Comparison of ENCODE assay signal across 8 cellular contexts in the genomic region with DNA sequence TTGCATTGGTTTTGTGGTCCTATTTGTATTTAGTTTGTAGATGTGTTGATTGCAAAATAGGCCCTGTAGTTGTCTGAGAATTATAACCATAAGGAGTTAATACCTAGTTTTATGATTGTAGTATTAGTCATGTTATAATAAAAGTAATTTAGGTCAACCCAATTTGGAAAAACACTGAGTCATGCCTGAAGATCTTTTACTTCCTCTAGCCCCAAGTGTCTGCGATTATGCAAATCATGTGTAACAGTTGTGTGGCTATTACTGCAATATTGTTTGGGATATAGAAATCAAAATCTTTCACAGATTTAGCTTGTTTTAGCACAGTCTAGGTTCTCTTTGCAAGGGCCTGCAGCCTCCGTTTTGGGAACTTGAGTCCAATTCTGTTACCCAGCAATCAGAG. TPM values are rescaled to one million over a fixed set of nuclear protein-coding genes. Genes with fewer than 3 reads are reported as not detected.
DNase-seq lines count a peak whose midpoint lies in the region; ATAC-seq, FAIRE-seq and TF ChIP-seq lines count a peak whose summit lies in the region.

No MANE protein-coding gene starts in this region.

- intact Hi-C loops in K562 (cut with micrococcal nuclease), result no loop called here

- no peak for TF ChIP-seq RAD21 in K562 (CRISPR knock-in tag; conservative IDR thresholded peaks at IDR 0.05 in 1 of 2, IDR thresholded peaks at IDR 0.05 in 1 of 2)

- no peaks in the 10 kb centered on the region for H4K20me1 ChIP-seq in K562 (replicated peaks; ENCODE audit: control insufficient read depth, insufficient read depth, low read length)

- H3K9me3 Mint-ChIP-seq in natural killer cell treated with Interleukin-12 subunit alpha and Interleukin-12 subunit beta and Interleukin-15 and Interleukin-18, amount 100 ng/mL, for 72 hours, result no peaks in the 10 kb centered on the region
- no peaks in the 10 kb centered on the region for H3K9me3 Mint-ChIP-seq in endothelial cell (ENCODE audit: unreplicated experiment)

- TF ChIP-seq CTCF in AG09319 (IDR thresholded peaks at IDR 0.05; ENCODE audit: low read depth, low read length) (no peak), K562 (IDR thresholded peaks at IDR 0.05 in 2 of 3, conservative IDR thresholded peaks at IDR 0.05 in 1 of 3; ENCODE audit: insufficient read depth in 2 of 3, low read depth in 1 of 3, low read length in 3 of 3) (no peak), endothelial cell (IDR thresholded peaks at IDR 0.05; ENCODE audit: unreplicated experiment) (no peak)

- H3K27ac ChIP-seq in K562 (ENCODE audit: extremely low read depth, low read depth, low read length), result peak overlapping the region; percentile 17; the same call in 1 of the 3 replicates

- WGBS in K562 (ENCODE audit: insufficient coverage, low coverage, missing lambda C conversion rate), result 8% methylated on average over 2 of the region's 2 CpGs

- H3K36me3 ChIP-seq in K562 (ENCODE audit: control insufficient read depth, insufficient read depth, low read length), result peaks cover 3% of the 10 kb centered on the region; the same call in 2 of the 3 replicates

- no peaks in the 10 kb centered on the region for H3K79me2 ChIP-seq in K562 (ENCODE audit: control insufficient read depth, insufficient read depth, low read length)

- no peaks in the 10 kb centered on the region for H3K9me3 ChIP-seq in K562 (replicated peaks; ENCODE audit: control insufficient read depth, insufficient read depth, low read depth, low read length)

- H3K27ac Mint-ChIP-seq in natural killer cell treated with Interleukin-12 subunit alpha and Interleukin-12 subunit beta and Interleukin-15 and Interleukin-18, amount 100 ng/mL, for 72 hours, result peak overlapping the region; percentile 63 to 82
- H3K27ac Mint-ChIP-seq in endothelial cell (ENCODE audit: unreplicated experiment), result no peak overlapping the region

- H3K4me3 ChIP-seq in K562, result no peak overlapping the region

- FAIRE-seq in K562 (lab: Jason Lieb, UNC), result no peak

- H3K36me3 Mint-ChIP-seq in natural killer cell treated with Interleukin-12 subunit alpha and Interleukin-12 subunit beta and Interleukin-15 and Interleukin-18, amount 100 ng/mL, for 72 hours, result peaks cover 6% of the 10 kb centered on the region
- peaks cover 33% of the 10 kb centered on the region for H3K36me3 Mint-ChIP-seq in endothelial cell (ENCODE audit: low read depth, unreplicated experiment)

- no peak overlapping the region for H3K4me2 ChIP-seq in K562 (ENCODE audit: insufficient read depth, low read length)

- H3K9ac ChIP-seq in K562 (ENCODE audit: insufficient read depth in 1 of 2, low read depth in 2 of 2, low read length in 2 of 2), result no peak overlapping the region

- no TSS peak for BruUV-seq in K562 (replicated peaks; lab: Mats Ljungman, UMichigan)

- H3K4me1 Mint-ChIP-seq in natural killer cell treated with Interleukin-12 subunit alpha and Interleukin-12 subunit beta and Interleukin-15 and Interleukin-18, amount 100 ng/mL, for 72 hours (ENCODE audit: low read depth in 2 of 2), result peaks cover 26 to 30% of the 10 kb centered on the region in 2 donors
- H3K4me1 Mint-ChIP-seq in endothelial cell (ENCODE audit: unreplicated experiment), result peaks cover 13% of the 10 kb centered on the region

- DNase-seq in AG09319 (ENCODE audit: extremely low read depth, low read depth) (peak; percentile 60), K562 (ENCODE audit: extremely low read depth in 1 of 4, low spot score in 3 of 4) (peak in 2 of 4 experiments; percentile 41 to 44), endothelial cell (ENCODE audit: low spot score) (no peak), G401 (ENCODE audit: low spot score) (no peak), activated gamma-delta T cell (lab: John Stamatoyannopoulos, UW) (no peak)
- no peak for DNase-seq in natural killer cell treated with Interleukin-12 subunit alpha and Interleukin-12 subunit beta and Interleukin-15 and Interleukin-18, amount 100 ng/mL, for 72 hours (ENCODE audit: low spot score)

- ATAC-seq in GM19397 (IDR thresholded peaks at IDR 0.05; ENCODE audit: unreplicated experiment) (peak; percentile 61), HG03575 (IDR thresholded peaks at IDR 0.05; ENCODE audit: extremely low read depth, insufficient number of reproducible peaks, low FRiP score, unreplicated experiment) (peak; percentile 72), K562 (peak; percentile 31)
- peak; percentile 90 to 92 for ATAC-seq in natural killer cell treated with Interleukin-12 subunit alpha and Interleukin-12 subunit beta and Interleukin-15 and Interleukin-18, amount 100 ng/mL, for 72 hours

- peak overlapping the region; percentile 57 for H3K4me3 Mint-ChIP-seq in natural killer cell treated with Interleukin-12 subunit alpha and Interleukin-12 subunit beta and Interleukin-15 and Interleukin-18, amount 100 ng/mL, for 72 hours
- H3K4me3 Mint-ChIP-seq in endothelial cell (ENCODE audit: unreplicated experiment), result no peak overlapping the region

- H3K4me1 ChIP-seq in K562 (replicated peaks in 1 of 2; ENCODE audit: control insufficient read depth in 2 of 2, insufficient read depth in 2 of 2, low read length in 2 of 2), result peaks cover 4 to 18% of the 10 kb centered on the region in 2 experiments; a peak in 4 of 5 replicates

- CTCF ChIA-PET in K562 (lab: Yijun Ruan, JAX; ENCODE audit: low intra/inter-chr PET ratio), result no interaction called here

- no peak for TF ChIP-seq POLR2A in K562 (conservative IDR thresholded peaks at IDR 0.05)

- TF ChIP-seq EP300 in K562 (IDR thresholded peaks at IDR 0.05; ENCODE audit: low read length), result peak; percentile 41; the same call in 1 of the 2 replicates

- no peak overlapping the region for H2AFZ ChIP-seq in K562 (ENCODE audit: low read depth, low read length)

- no peaks in the 10 kb centered on the region for H3K27me3 ChIP-seq in K562 (ENCODE audit: control insufficient read depth in 2 of 2, insufficient read depth in 2 of 2, low read length in 2 of 2)

- POLR2A ChIA-PET in K562 (lab: Yijun Ruan, JAX), result interaction anchor here (1.3 kb wide), 1 partner anchor 10 kb away, joined by 4 read pairs; no protein-coding TSS in a partner anchor

- H3K27me3 Mint-ChIP-seq in natural killer cell treated with Interleukin-12 subunit alpha and Interleukin-12 subunit beta and Interleukin-15 and Interleukin-18, amount 100 ng/mL, for 72 hours, result no peaks in the 10 kb centered on the region
- peaks cover 8% of the 10 kb centered on the region for H3K27me3 Mint-ChIP-seq in endothelial cell (ENCODE audit: unreplicated experiment)

- in situ Hi-C loops in K562 (cut with MboI), result loop anchor here (10.0 kb wide), 1 partner anchor 496 kb away; the partner anchor contains the start of gene EXOC1
- in situ Hi-C loops in G401 (cut with HindIII; ENCODE audit: low sequenced_read_pairs), result no loop called here

- H3K9me1 ChIP-seq in K562 (ENCODE audit: control insufficient read depth, insufficient read depth, low read length), result no peaks in the 10 kb centered on the region

TF ChIP-seq in K562, 482 proteins besides CTCF, POLR2A, EP300 and RAD21 (continues in another document):
- peak in 1 of 2 experiments; percentile 53; a peak in 1 of 4 replicates for TF ChIP-seq RCOR1 (IDR thresholded peaks at IDR 0.05; ENCODE audit: borderline replicate concordance in 1 of 2, low read depth in 2 of 2, low read length in 2 of 2)
- peak; percentile 59; the same call in 1 of the 2 replicates for TF ChIP-seq DPF2 (IDR thresholded peaks at IDR 0.05)

RNA-seq across cellular contexts. Expression of gene SRD5A3, which starts 12.6 kb away (rescaled TPM):
- total RNA-seq in K562 (2011; cell fraction: chromatin; rRNA removed; ENCODE audit: low replicate concordance), result 12.9 and 19.1 TPM in 2 replicates
- 12.9 and 13.5 TPM in 2 replicates for total RNA-seq in K562 (2011; cell fraction: nucleolus; rRNA removed)
- 22.7 and 23.1 TPM in 2 replicates for total RNA-seq in K562 (2011; cell fraction: nucleoplasm; rRNA removed)
- total RNA-seq in K562 (2014; rRNA removed) (9.1 and 12.0 TPM in 2 replicates), K562 (2014; rRNA removed; fragmentation: Illumina TruSeq; extraction: Trizol) (15.7 and 16.2 TPM in 2 replicates), K562 (2015; rRNA removed; fragmentation: Illumina TruSeq; extraction: Trizol) (10.6 and 13.3 TPM in 2 replicates), K562 (2021) (21.6 and 21.7 TPM in 2 replicates), endothelial cell (ENCODE audit: unreplicated experiment) (74.2 TPM)
- polyA plus RNA-seq in K562 (2011; rRNA removed) (34.0 and 37.0 TPM in 2 replicates), K562 (2014; fragmentation: Illumina TruSeq; extraction: Trizol) (15.0 and 17.0 TPM in 2 replicates), K562 (2014; fragmentation: Nextera tagmentation; extraction: Ambion mirVana) (1 to 10 TPM; 2.5 to 5.3 TPM), K562 (2014; rRNA removed) (10.0 and 14.1 TPM in 2 replicates)
- 14.5 and 26.4 TPM in 2 replicates for polyA plus RNA-seq in K562 (2011; cell fraction: cytosol; rRNA removed)
- polyA plus RNA-seq in K562 (2011; cell fraction: nucleus; rRNA removed), result 6.9 and 11.5 TPM in 2 replicates
- polyA plus RNA-seq in K562 (2012), result 17.2 and 29.6 TPM in 2 replicates
- 25.0 and 35.5 TPM in 2 replicates for polyA minus RNA-seq in K562 (2011; rRNA and poly(A)+ RNA removed)
- polyA minus RNA-seq in K562 (2011; cell fraction: cytosol; rRNA and poly(A)+ RNA removed), result 9.6 and 16.2 TPM in 2 replicates
- 2.2 and 3.1 TPM in 2 replicates for polyA minus RNA-seq in K562 (2011; cell fraction: nucleus; rRNA and poly(A)+ RNA removed)
- total RNA-seq in natural killer cell treated with Interleukin-12 subunit alpha and Interleukin-12 subunit beta and Interleukin-15 and Interleukin-18, amount 100 ng/mL, for 72 hours, result 1 to 10 TPM; 7.2 to 7.3 TPM
- total RNA-seq in G401 (2014; rRNA removed; shearing (Covaris generic)), result 7.9 and 13.4 TPM in 2 replicates

RNA-seq across cellular contexts. Expression of gene TMEM165, which starts 37.1 kb away (rescaled TPM):
- 347 and 666 TPM in 2 replicates for total RNA-seq in K562 (2011; cell fraction: chromatin; rRNA removed; ENCODE audit: low replicate concordance)
- 225 and 269 TPM in 2 replicates for total RNA-seq in K562 (2011; cell fraction: nucleolus; rRNA removed)
- total RNA-seq in K562 (2011; cell fraction: nucleoplasm; rRNA removed), result 544 and 827 TPM in 2 replicates
- total RNA-seq in K562 (2014; rRNA removed) (112 and 116 TPM in 2 replicates), K562 (2014; rRNA removed; fragmentation: Illumina TruSeq; extraction: Trizol) (96.6 and 96.8 TPM in 2 replicates), K562 (2015; rRNA removed; fragmentation: Illumina TruSeq; extraction: Trizol) (91.7 and 97.1 TPM in 2 replicates), K562 (2021) (84.6 and 97.5 TPM in 2 replicates), endothelial cell (ENCODE audit: unreplicated experiment) (197 TPM)
- polyA plus RNA-seq in K562 (2011; rRNA removed) (145 and 174 TPM in 2 replicates), K562 (2014; fragmentation: Illumina TruSeq; extraction: Trizol) (58.7 and 70.6 TPM in 2 replicates), K562 (2014; fragmentation: Nextera tagmentation; extraction: Ambion mirVana) (10 to 100 TPM; 21.3 to 27.5 TPM), K562 (2014; rRNA removed) (105 and 106 TPM in 2 replicates)
- 80.4 and 158 TPM in 2 replicates for polyA plus RNA-seq in K562 (2011; cell fraction: cytosol; rRNA removed)
- 179 and 244 TPM in 2 replicates for polyA plus RNA-seq in K562 (2011; cell fraction: nucleus; rRNA removed)
- 54.2 and 62.0 TPM in 2 replicates for polyA plus RNA-seq in K562 (2012)
- 177 and 204 TPM in 2 replicates for polyA minus RNA-seq in K562 (2011; rRNA and poly(A)+ RNA removed)
- polyA minus RNA-seq in K562 (2011; cell fraction: cytosol; rRNA and poly(A)+ RNA removed), result 53.2 and 61.2 TPM in 2 replicates
- 110 and 180 TPM in 2 replicates for polyA minus RNA-seq in K562 (2011; cell fraction: nucleus; rRNA and poly(A)+ RNA removed)
- 100 to 1,000 TPM; 134 to 157 TPM for total RNA-seq in natural killer cell treated with Interleukin-12 subunit alpha and Interleukin-12 subunit beta and Interleukin-15 and Interleukin-18, amount 100 ng/mL, for 72 hours
- 87.8 and 127 TPM in 2 replicates for total RNA-seq in G401 (2014; rRNA removed; shearing (Covaris generic))

Comparison
In these comparisons a context has a peak if more than half of its experiments do, and no peak if none do; other contexts are left out.
1. ATAC-seq: peak in every context shown above with its lines; median percentile 91 in natural killer cell treated with Interleukin-12 subunit alpha and Interleukin-12 subunit beta and Interleukin-15 and Interleukin-18, amount 100 ng/mL, for 72 hours; 72 in HG03575; 61 in GM19397; 31 in K562.